1 cellular context compared by ENCODE assay signal in the genomic region with DNA sequence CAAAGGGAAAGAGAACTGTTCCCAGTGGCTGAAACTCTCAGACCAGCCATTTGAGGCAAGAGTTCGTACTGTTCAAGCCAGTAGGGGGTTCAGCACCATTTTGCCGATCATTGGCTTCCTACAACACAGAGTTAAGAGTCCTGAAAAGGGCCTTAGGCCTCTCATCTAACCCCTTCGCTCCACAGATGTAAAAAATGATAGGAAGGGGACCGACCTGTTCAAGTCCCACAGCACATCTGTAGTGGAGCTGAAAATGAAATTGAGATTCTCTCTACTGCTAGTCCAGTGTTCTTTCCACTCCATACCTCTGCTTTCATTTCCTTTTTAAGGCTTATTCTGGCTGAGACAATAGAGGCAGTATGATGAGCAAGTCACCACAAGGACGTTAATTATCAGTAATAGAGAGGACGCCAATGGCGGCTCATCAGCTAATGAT.
TF ChIP-seq lines count a peak whose summit lies in the region.

No MANE protein-coding gene starts in this region.

TF ChIP-seq in GM23338, 12 proteins besides CTCF, POLR2A, EP300 and RAD21 (continued from another document):
- TF ChIP-seq, protein P1, sequence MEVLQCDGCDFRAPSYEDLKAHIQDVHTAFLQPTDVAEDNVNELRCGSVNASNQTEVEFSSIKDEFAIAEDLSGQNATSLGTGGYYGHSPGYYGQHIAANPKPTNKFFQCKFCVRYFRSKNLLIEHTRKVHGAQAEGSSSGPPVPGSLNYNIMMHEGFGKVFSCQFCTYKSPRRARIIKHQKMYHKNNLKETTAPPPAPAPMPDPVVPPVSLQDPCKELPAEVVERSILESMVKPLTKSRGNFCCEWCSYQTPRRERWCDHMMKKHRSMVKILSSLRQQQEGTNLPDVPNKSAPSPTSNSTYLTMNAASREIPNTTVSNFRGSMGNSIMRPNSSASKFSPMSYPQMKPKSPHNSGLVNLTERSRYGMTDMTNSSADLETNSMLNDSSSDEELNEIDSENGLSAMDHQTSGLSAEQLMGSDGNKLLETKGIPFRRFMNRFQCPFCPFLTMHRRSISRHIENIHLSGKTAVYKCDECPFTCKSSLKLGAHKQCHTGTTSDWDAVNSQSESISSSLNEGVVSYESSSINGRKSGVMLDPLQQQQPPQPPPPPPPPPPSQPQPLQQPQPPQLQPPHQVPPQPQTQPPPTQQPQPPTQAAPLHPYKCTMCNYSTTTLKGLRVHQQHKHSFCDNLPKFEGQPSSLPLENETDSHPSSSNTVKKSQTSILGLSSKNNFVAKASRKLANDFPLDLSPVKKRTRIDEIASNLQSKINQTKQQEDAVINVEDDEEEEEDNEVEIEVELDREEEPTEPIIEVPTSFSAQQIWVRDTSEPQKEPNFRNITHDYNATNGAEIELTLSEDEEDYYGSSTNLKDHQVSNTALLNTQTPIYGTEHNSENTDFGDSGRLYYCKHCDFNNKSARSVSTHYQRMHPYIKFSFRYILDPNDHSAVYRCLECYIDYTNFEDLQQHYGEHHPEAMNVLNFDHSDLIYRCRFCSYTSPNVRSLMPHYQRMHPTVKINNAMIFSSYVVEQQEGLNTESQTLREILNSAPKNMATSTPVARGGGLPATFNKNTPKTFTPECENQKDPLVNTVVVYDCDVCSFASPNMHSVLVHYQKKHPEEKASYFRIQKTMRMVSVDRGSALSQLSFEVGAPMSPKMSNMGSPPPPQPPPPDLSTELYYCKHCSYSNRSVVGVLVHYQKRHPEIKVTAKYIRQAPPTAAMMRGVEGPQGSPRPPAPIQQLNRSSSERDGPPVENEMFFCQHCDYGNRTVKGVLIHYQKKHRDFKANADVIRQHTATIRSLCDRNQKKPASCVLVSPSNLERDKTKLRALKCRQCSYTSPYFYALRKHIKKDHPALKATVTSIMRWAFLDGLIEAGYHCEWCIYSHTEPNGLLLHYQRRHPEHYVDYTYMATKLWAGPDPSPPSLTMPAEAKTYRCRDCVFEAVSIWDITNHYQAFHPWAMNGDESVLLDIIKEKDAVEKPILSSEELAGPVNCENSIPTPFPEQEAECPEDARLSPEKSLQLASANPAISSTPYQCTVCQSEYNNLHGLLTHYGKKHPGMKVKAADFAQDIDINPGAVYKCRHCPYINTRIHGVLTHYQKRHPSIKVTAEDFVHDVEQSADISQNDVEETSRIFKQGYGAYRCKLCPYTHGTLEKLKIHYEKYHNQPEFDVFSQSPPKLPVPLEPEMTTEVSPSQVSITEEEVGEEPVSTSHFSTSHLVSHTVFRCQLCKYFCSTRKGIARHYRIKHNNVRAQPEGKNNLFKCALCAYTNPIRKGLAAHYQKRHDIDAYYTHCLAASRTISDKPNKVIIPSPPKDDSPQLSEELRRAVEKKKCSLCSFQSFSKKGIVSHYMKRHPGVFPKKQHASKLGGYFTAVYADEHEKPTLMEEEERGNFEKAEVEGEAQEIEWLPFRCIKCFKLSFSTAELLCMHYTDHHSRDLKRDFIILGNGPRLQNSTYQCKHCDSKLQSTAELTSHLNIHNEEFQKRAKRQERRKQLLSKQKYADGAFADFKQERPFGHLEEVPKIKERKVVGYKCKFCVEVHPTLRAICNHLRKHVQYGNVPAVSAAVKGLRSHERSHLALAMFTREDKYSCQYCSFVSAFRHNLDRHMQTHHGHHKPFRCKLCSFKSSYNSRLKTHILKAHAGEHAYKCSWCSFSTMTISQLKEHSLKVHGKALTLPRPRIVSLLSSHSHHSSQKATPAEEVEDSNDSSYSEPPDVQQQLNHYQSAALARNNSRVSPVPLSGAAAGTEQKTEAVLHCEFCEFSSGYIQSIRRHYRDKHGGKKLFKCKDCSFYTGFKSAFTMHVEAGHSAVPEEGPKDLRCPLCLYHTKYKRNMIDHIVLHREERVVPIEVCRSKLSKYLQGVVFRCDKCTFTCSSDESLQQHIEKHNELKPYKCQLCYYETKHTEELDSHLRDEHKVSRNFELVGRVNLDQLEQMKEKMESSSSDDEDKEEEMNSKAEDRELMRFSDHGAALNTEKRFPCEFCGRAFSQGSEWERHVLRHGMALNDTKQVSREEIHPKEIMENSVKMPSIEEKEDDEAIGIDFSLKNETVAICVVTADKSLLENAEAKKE (CRISPR knock-in tag; IDR thresholded peaks at IDR 0.05): no peak
- TF ChIP-seq EZH2phosphoT487 (IDR thresholded peaks at IDR 0.05; ENCODE audit: unreplicated experiment) (no peak), NANOG (IDR thresholded peaks at IDR 0.05; ENCODE audit: borderline replicate concordance) (no peak), JUNB (IDR thresholded peaks at IDR 0.05; ENCODE audit: unreplicated experiment) (no peak), POLR2AphosphoS5 (IDR thresholded peaks at IDR 0.05; ENCODE audit: low read depth) (no peak), EZH2 (IDR thresholded peaks at IDR 0.05; ENCODE audit: low read depth, unreplicated experiment) (no peak), STAT1 (IDR thresholded peaks at IDR 0.05; ENCODE audit: unreplicated experiment) (no peak), CREB1 (CRISPR knock-in tag; IDR thresholded peaks at IDR 0.05; ENCODE audit: low read depth) (no peak)
- TF ChIP-seq, protein P2, sequence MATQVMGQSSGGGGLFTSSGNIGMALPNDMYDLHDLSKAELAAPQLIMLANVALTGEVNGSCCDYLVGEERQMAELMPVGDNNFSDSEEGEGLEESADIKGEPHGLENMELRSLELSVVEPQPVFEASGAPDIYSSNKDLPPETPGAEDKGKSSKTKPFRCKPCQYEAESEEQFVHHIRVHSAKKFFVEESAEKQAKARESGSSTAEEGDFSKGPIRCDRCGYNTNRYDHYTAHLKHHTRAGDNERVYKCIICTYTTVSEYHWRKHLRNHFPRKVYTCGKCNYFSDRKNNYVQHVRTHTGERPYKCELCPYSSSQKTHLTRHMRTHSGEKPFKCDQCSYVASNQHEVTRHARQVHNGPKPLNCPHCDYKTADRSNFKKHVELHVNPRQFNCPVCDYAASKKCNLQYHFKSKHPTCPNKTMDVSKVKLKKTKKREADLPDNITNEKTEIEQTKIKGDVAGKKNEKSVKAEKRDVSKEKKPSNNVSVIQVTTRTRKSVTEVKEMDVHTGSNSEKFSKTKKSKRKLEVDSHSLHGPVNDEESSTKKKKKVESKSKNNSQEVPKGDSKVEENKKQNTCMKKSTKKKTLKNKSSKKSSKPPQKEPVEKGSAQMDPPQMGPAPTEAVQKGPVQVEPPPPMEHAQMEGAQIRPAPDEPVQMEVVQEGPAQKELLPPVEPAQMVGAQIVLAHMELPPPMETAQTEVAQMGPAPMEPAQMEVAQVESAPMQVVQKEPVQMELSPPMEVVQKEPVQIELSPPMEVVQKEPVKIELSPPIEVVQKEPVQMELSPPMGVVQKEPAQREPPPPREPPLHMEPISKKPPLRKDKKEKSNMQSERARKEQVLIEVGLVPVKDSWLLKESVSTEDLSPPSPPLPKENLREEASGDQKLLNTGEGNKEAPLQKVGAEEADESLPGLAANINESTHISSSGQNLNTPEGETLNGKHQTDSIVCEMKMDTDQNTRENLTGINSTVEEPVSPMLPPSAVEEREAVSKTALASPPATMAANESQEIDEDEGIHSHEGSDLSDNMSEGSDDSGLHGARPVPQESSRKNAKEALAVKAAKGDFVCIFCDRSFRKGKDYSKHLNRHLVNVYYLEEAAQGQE (IDR thresholded peaks at IDR 0.05; ENCODE audit: unreplicated experiment): no peak
